Comparison of ENCODE assay signal across 7 cellular contexts in the genomic region with DNA sequence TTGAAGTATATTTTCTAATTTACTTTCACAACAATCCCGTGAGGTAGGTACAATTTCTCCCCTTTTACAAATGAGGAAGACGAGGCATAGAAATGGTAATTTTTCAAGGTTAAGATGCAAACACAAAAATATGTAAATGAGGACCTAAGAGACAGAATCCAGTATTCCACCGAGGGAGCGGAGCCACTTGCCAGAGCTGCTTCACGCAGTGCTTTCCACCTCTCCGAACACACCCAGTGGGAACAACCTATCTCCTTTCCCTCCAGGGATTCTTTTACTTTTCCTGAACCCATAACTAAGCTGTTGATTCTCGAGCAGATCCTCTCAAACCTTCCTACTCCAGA. TPM values are rescaled to one million over a fixed set of nuclear protein-coding genes. Genes with fewer than 3 reads are reported as not detected.
DNase-seq lines count a peak whose midpoint lies in the region; ATAC-seq and TF ChIP-seq lines count a peak whose summit lies in the region.

No MANE protein-coding gene starts in this region.

- WGBS in iPS DF 6.9 (ENCODE audit: insufficient coverage, insufficient read length): no CpG with 5 or more reads among the region's 7 CpGs

- no peaks in the 10 kb centered on the region; the same call in 1 of the 2 replicates for H3K27me3 ChIP-seq in iPS DF 6.9 (ENCODE audit: control insufficient read depth, insufficient read depth, low read length)

- H3K27ac Mint-ChIP-seq in activated B cell treated with CpG ODN at 0.5 μM for 24 hours: peak overlapping the region; percentile 89
- peak overlapping the region; percentile 99 for H3K27ac Mint-ChIP-seq in stimulated activated effector memory CD8-positive, alpha-beta T cell treated with anti-CD3 and anti-CD28 coated beads, Interleukin-12 subunit alpha, Interleukin-12 subunit beta, amount 100 ng/mL, for 72 hours

- H3K4me3 ChIP-seq in HEK293 (ENCODE audit: low read depth, low read length) (peak overlapping the region; percentile 67), iPS DF 6.9 (ENCODE audit: low read length) (peak overlapping the region; percentile 78; the same call in 1 of the 2 replicates)

- CTCF ChIA-PET in HEK293 (lab: Yijun Ruan, JAX) (interaction anchor here (0.6 to 1.5 kb wide), 2 partner anchors 144 to 327 kb away, joined by 4 read pairs; no protein-coding TSS in a partner anchor), activated B cell treated with CpG ODN at 0.5 μM for 24 hours (lab: Charles Lee) (interaction anchor here (1.0 to 1.4 kb wide), 5 partner anchors 9 to 95 kb away, joined by 3 to 4 read pairs (median 3); no protein-coding TSS in a partner anchor)

- POLR2A ChIA-PET in HEK293 (lab: Yijun Ruan, JAX): interaction anchor here (0.6 to 1.2 kb wide), 3 partner anchors 36 to 1497 kb away, joined by 3 to 5 read pairs (median 4); a partner anchor contains a TSS
- POLR2A ChIA-PET in activated B cell treated with CpG ODN at 0.5 μM for 24 hours (lab: Charles Lee): interaction anchor here (0.6 to 3.8 kb wide), 9 partner anchors 16 to 94 kb away, joined by 3 to 68 read pairs (median 5); no protein-coding TSS in a partner anchor

- no peak for TF ChIP-seq CTCF in HEK293 (tag by site-specific recombination; IDR thresholded peaks at IDR 0.05)
- TF ChIP-seq CTCF in activated B cell treated with CpG ODN at 0.5 μM for 24 hours (IDR thresholded peaks at IDR 0.05): no peak

- H3K4me3 Mint-ChIP-seq in activated B cell treated with CpG ODN at 0.5 μM for 24 hours: peak overlapping the region; percentile 98
- peak overlapping the region; percentile 100 for H3K4me3 Mint-ChIP-seq in stimulated activated effector memory CD8-positive, alpha-beta T cell treated with anti-CD3 and anti-CD28 coated beads, Interleukin-12 subunit alpha, Interleukin-12 subunit beta, amount 100 ng/mL, for 72 hours

- H3K27me3 Mint-ChIP-seq in activated B cell treated with CpG ODN at 0.5 μM for 24 hours: no peaks in the 10 kb centered on the region

- H3K36me3 ChIP-seq in HEK293 (ENCODE audit: control insufficient read depth in 2 of 2, insufficient read depth in 1 of 2, low read length in 2 of 2) (no peaks in the 10 kb centered on the region), iPS DF 6.9 (ENCODE audit: control insufficient read depth, insufficient read depth, low read length) (no peaks in the 10 kb centered on the region)

- intact Hi-C loops in activated B cell treated with CpG ODN at 0.5 μM for 24 hours (cut with micrococcal nuclease): loop anchor here (5.0 kb wide), 4 partner anchors 444 to 1356 kb away; a partner anchor contains a TSS

- H3K4me1 ChIP-seq in HEK293 (ENCODE audit: control insufficient read depth, insufficient read depth, low read length) (peaks cover 7% of the 10 kb centered on the region), iPS DF 6.9 (ENCODE audit: control insufficient read depth, insufficient read depth, low read length) (no peaks in the 10 kb centered on the region)

- H3K9me3 ChIP-seq in HEK293 (ENCODE audit: control insufficient read depth, insufficient read depth, low read depth, low read length) (no peaks in the 10 kb centered on the region), iPS DF 6.9 (ENCODE audit: control insufficient read depth, insufficient read depth, low read length) (no peaks in the 10 kb centered on the region)

- in situ Hi-C loops in ACHN (cut with HindIII; ENCODE audit: low pct_ligation_motif_present, low pct_unique_long_range_greater_than_20kb, low sequenced_read_pairs): no loop called here

- peaks cover 13% of the 10 kb centered on the region for H3K36me3 Mint-ChIP-seq in activated B cell treated with CpG ODN at 0.5 μM for 24 hours (ENCODE audit: low read depth)
- H3K36me3 Mint-ChIP-seq in stimulated activated effector memory CD8-positive, alpha-beta T cell treated with anti-CD3 and anti-CD28 coated beads, Interleukin-12 subunit alpha, Interleukin-12 subunit beta, amount 100 ng/mL, for 72 hours: peaks cover 60% of the 10 kb centered on the region

- ATAC-seq in activated B cell treated with CpG ODN at 0.5 μM for 24 hours (ENCODE audit: low read depth) (no peak), GM18870 (IDR thresholded peaks at IDR 0.05; ENCODE audit: unreplicated experiment) (no peak)
- ATAC-seq in stimulated activated effector memory CD8-positive, alpha-beta T cell treated with anti-CD3 and anti-CD28 coated beads, Interleukin-12 subunit alpha, Interleukin-12 subunit beta, amount 100 ng/mL, for 72 hours: no peak

- H3K27ac ChIP-seq in HEK293 (ENCODE audit: extremely low read depth, low read depth, low read length): no peak overlapping the region; the same call in 1 of the 2 replicates
- no peak overlapping the region for H3K27ac ChIP-seq in iPS DF 6.9 (ENCODE audit: low read length)

- DNase-seq in activated B cell treated with CpG ODN at 0.5 μM for 24 hours (no peak), iPS DF 6.9 (ENCODE audit: low read depth, low spot score) (no peak), ACHN (no peak)
- no peak for DNase-seq in stimulated activated effector memory CD8-positive, alpha-beta T cell treated with anti-CD3 and anti-CD28 coated beads, Interleukin-12 subunit alpha, Interleukin-12 subunit beta, amount 100 ng/mL, for 72 hours (ENCODE audit: low spot score in 2 of 2)
- no peak for DNase-seq in activated CD8-positive, alpha-beta memory T cell treated with anti-CD3 and anti-CD28 coated beads, Interleukin-2, amount 50 U/mL, for 4 hours

- peaks cover 63% of the 10 kb centered on the region for H3K4me1 Mint-ChIP-seq in activated B cell treated with CpG ODN at 0.5 μM for 24 hours
- H3K4me1 Mint-ChIP-seq in stimulated activated effector memory CD8-positive, alpha-beta T cell treated with anti-CD3 and anti-CD28 coated beads, Interleukin-12 subunit alpha, Interleukin-12 subunit beta, amount 100 ng/mL, for 72 hours: peaks cover 63% of the 10 kb centered on the region

- H3K9me3 Mint-ChIP-seq in activated B cell treated with CpG ODN at 0.5 μM for 24 hours: no peaks in the 10 kb centered on the region
- H3K9me3 Mint-ChIP-seq in stimulated activated effector memory CD8-positive, alpha-beta T cell treated with anti-CD3 and anti-CD28 coated beads, Interleukin-12 subunit alpha, Interleukin-12 subunit beta, amount 100 ng/mL, for 72 hours: no peaks in the 10 kb centered on the region

TF ChIP-seq in HEK293, 187 proteins besides CTCF, POLR2A, EP300 and RAD21:
- TF ChIP-seq BCL11A (tag by site-specific recombination; IDR thresholded peaks at IDR 0.05; ENCODE audit: low read depth) (no peak), PRDM1 (tag by site-specific recombination; IDR thresholded peaks at IDR 0.05) (peak; percentile 41; the same call in 1 of the 2 replicates), SCRT2 (tag by site-specific recombination; IDR thresholded peaks at IDR 0.05) (peak; percentile 43), ZNF341 (tag by site-specific recombination; IDR thresholded peaks at IDR 0.05; ENCODE audit: low read depth) (peak; percentile 75), ZNF560 (tag by site-specific recombination; IDR thresholded peaks at IDR 0.05; ENCODE audit: borderline replicate concordance) (no peak)
- TF ChIP-seq, protein P1, sequence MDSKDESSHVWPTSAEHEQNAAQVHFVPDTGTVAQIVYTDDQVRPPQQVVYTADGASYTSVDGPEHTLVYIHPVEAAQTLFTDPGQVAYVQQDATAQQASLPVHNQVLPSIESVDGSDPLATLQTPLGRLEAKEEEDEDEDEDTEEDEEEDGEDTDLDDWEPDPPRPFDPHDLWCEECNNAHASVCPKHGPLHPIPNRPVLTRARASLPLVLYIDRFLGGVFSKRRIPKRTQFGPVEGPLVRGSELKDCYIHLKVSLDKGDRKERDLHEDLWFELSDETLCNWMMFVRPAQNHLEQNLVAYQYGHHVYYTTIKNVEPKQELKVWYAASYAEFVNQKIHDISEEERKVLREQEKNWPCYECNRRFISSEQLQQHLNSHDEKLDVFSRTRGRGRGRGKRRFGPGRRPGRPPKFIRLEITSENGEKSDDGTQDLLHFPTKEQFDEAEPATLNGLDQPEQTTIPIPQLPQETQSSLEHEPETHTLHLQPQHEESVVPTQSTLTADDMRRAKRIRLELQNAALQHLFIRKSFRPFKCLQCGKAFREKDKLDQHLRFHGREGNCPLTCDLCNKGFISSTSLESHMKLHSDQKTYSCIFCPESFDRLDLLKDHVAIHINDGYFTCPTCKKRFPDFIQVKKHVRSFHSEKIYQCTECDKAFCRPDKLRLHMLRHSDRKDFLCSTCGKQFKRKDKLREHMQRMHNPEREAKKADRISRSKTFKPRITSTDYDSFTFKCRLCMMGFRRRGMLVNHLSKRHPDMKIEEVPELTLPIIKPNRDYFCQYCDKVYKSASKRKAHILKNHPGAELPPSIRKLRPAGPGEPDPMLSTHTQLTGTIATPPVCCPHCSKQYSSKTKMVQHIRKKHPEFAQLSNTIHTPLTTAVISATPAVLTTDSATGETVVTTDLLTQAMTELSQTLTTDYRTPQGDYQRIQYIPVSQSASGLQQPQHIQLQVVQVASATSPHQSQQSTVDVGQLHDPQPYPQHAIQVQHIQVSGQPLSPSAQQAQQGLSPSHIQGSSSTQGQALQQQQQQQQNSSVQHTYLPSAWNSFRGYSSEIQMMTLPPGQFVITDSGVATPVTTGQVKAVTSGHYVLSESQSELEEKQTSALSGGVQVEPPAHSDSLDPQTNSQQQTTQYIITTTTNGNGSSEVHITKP (tag by site-specific recombination; IDR thresholded peaks at IDR 0.05): peak; percentile 55

RNA-seq across cellular contexts. Expression of a gene that starts 1.6 kb away (rescaled TPM):
- total RNA-seq in activated B cell treated with CpG ODN at 0.5 μM for 24 hours: 44.0 and 59.8 TPM in 2 replicates
